8 cellular contexts compared by ENCODE assay signal in genomic region chr1:99970713-99971255, GRCh38. TPM values are rescaled to one million over a fixed set of nuclear protein-coding genes. Genes with fewer than 3 reads are reported as not detected.
DNase-seq lines count a peak whose midpoint lies in the region; ATAC-seq, FAIRE-seq and TF ChIP-seq lines count a peak whose summit lies in the region.

No MANE protein-coding gene starts in this region.

- CTCF ChIA-PET in PC-9 (lab: Charles Lee), result no interaction called here

- H3K4me3 ChIP-seq in PC-9 (peak overlapping the region; percentile 83), pancreas (peak overlapping the region in 3 of 4 donors; percentile 80 to 87 (median 83))

- TF ChIP-seq CTCF in PC-9 (conservative IDR thresholded peaks at IDR 0.05) (no peak), pancreas (IDR thresholded peaks at IDR 0.05) (no peak)

- peak overlapping the region; percentile 67 for H3K27ac ChIP-seq in PC-9
- peak overlapping the region in 3 of 4 donors; percentile 72 to 82 (median 79) for H3K27ac ChIP-seq in pancreas

- H3F3A ChIP-seq in PC-9 (ENCODE audit: insufficient read depth, low read depth), result peaks cover 11% of the 10 kb centered on the region

- POLR2A ChIA-PET in PC-9 (lab: Charles Lee; ENCODE audit: unreplicated experiment), result interaction anchor here (0.6 to 0.9 kb wide), 2 partner anchors 62 to 91 kb away, joined by 4 read pairs; no protein-coding TSS in a partner anchor

- peak overlapping the region; percentile 99 for H2AFZ ChIP-seq in PC-9

- FAIRE-seq in pancreas (lab: Jason Lieb, UNC) (no peak), urothelium cell line (lab: Jason Lieb, UNC) (no peak)

- no peaks in the 10 kb centered on the region; the same call in 1 of the 2 replicates for H4K20me1 ChIP-seq in PC-9 (ENCODE audit: insufficient read depth)

- H3K4me1 ChIP-seq in PC-9 (replicated peaks; ENCODE audit: insufficient read depth) (peaks cover 44% of the 10 kb centered on the region), pancreas (peaks cover 0 to 20% (median 9%) of the 10 kb centered on the region in 3 donors)

- no peaks in the 10 kb centered on the region for H3K9me2 ChIP-seq in PC-9 (ENCODE audit: insufficient read depth)

- BruUV-seq in PC-9 (replicated peaks; lab: Mats Ljungman, UMichigan), result TSS peak; percentile 29

- H3K79me2 ChIP-seq in PC-9 (ENCODE audit: low read depth), result peaks cover 57% of the 10 kb centered on the region

- no peak for TF ChIP-seq POLR2A in erythroblast (IDR thresholded peaks at IDR 0.05; ENCODE audit: low read length)

- 42 to 44% methylated on average over 7 of the region's 7 CpGs for WGBS in pancreas, 2 donors

- ATAC-seq in pancreas, result no peak
- ATAC-seq in GM21447 (IDR thresholded peaks at IDR 0.05; ENCODE audit: unreplicated experiment), result no peak
- ATAC-seq in HG03039 (IDR thresholded peaks at IDR 0.05; ENCODE audit: unreplicated experiment), result no peak

- DNase-seq in ELR (ENCODE audit: low read depth) (peak; percentile 15), PC-9 (no peak), erythroblast (lab: John Stamatoyannopoulos, UW) (peak; percentile 19 to 41), pancreas (no peak), T-helper 9 cell (no peak), urothelium cell line (ENCODE audit: low spot score) (no peak)

- H3K36me3 ChIP-seq in PC-9 (ENCODE audit: low read depth) (0 out of 2 replicates have a peak, but pooled peaks cover 4% of the 10 kb centered on the region), pancreas (no peaks in the 10 kb centered on the region)

- H3K27me3 ChIP-seq in PC-9 (ENCODE audit: insufficient read depth, low read depth) (no peaks in the 10 kb centered on the region), pancreas (no peaks in the 10 kb centered on the region)

- intact Hi-C loops in PC-9 (cut with micrococcal nuclease; ENCODE audit: unreplicated experiment), result loop anchor here (2.0 kb wide), 1 partner anchor 120 kb away; the partner anchor contains the start of gene AGL
- intact Hi-C loops in pancreas (cut with DNase I), result no loop called here

- peak overlapping the region; percentile 93 for H3K4me2 ChIP-seq in PC-9

- no peaks in the 10 kb centered on the region for H3K9me3 ChIP-seq in PC-9 (ENCODE audit: insufficient read depth, low read depth)
- H3K9me3 ChIP-seq in pancreas, result no peaks in the 10 kb centered on the region

RNA-seq across cellular contexts. Expression of gene SLC35A3, which starts 1.0 kb away (rescaled TPM):
- total RNA-seq in PC-9 (2021) (22.9 and 23.5 TPM in 2 replicates), pancreas (10 to 100 TPM in 3 of 6 donors, 1 to 10 TPM in 3; 7.7 to 15.6 (median 10.2) TPM)
- 10 to 100 TPM in 1 of 2 donors, 1 to 10 TPM in 1; 6.3 to 12.5 TPM for polyA plus RNA-seq in pancreas

Comparison
In these comparisons a context has a peak if more than half of its experiments do, and no peak if none do; other contexts are left out.
1. DNase-seq: peak in ELR (single experiment) and erythroblast (2 of 2); none in PC-9 (0 of 2), pancreas (0 of 6), T-helper 9 cell (single experiment) and urothelium cell line (single experiment).